ENCODE assay signal across 22 cellular contexts in genomic region chr19:5080809-5081208, GRCh38.
DNase-seq lines count a peak whose midpoint lies in the region; ATAC-seq, FAIRE-seq and TF ChIP-seq lines count a peak whose summit lies in the region.
"Had no signal": no experiment of that assay in that cellular context is flagged by ENCODE, and none has a peak within 500 bp of the region (broad histone marks: within the 10 kb centered on the region; RNA-seq: fewer than 3 reads in every experiment).

No MANE protein-coding gene starts in this region.

- H3K36me3 ChIP-seq in astrocyte (ENCODE audit: insufficient read depth, low read length): no peaks in the 10 kb centered on the region
- no peaks in the 10 kb centered on the region for H3K36me3 ChIP-seq in endocrine pancreas (ENCODE audit: control insufficient read depth, insufficient read depth, low read length)
- peaks cover 0 to 48% of the 10 kb centered on the region in 2 donors for H3K36me3 ChIP-seq in vagina

- peaks cover 46% of the 10 kb centered on the region for H4K20me1 ChIP-seq in astrocyte (ENCODE audit: insufficient read depth, low read length)

- H3K4me3 ChIP-seq in astrocyte (ENCODE audit: insufficient read depth, low read depth, low read length): no peak overlapping the region
- peak overlapping the region; percentile 24 for H3K4me3 ChIP-seq in endocrine pancreas (ENCODE audit: control insufficient read depth, insufficient read depth, low read length)
- no peak overlapping the region for H3K4me3 ChIP-seq in vagina
- H3K4me3 ChIP-seq: HAP-1 had no signal

- H3K27ac ChIP-seq in astrocyte (ENCODE audit: low read depth, low read length): no peak overlapping the region
- H3K27ac ChIP-seq in vagina: no peak overlapping the region
- H3K27ac ChIP-seq: C4-2B had no signal

- H3K4me1 Mint-ChIP-seq in astrocyte (ENCODE audit: low read depth, unreplicated experiment): no peaks in the 10 kb centered on the region
- peaks cover 5% of the 10 kb centered on the region for H3K4me1 Mint-ChIP-seq in stimulated activated effector memory CD8-positive, alpha-beta T cell treated with anti-CD3 and anti-CD28 coated beads, Interleukin-12 subunit alpha, Interleukin-12 subunit beta, amount 100 ng/mL, for 72 hours

- H3K9ac ChIP-seq in astrocyte (ENCODE audit: low read length): no peak overlapping the region
- no peak overlapping the region for H3K9ac ChIP-seq in endocrine pancreas (ENCODE audit: control insufficient read depth, insufficient read depth, low read length)

- no peak for TF ChIP-seq POLR2A in vagina (IDR thresholded peaks at IDR 0.05)

- peaks cover 18% of the 10 kb centered on the region for H3K36me3 Mint-ChIP-seq in astrocyte (ENCODE audit: low read depth, unreplicated experiment)
- peaks cover 41% of the 10 kb centered on the region for H3K36me3 Mint-ChIP-seq in stimulated activated effector memory CD8-positive, alpha-beta T cell treated with anti-CD3 and anti-CD28 coated beads, Interleukin-12 subunit alpha, Interleukin-12 subunit beta, amount 100 ng/mL, for 72 hours

- H3K4me1 ChIP-seq in astrocyte (ENCODE audit: insufficient read depth, low read length): peaks cover 7% of the 10 kb centered on the region
- no peaks in the 10 kb centered on the region for H3K4me1 ChIP-seq in endocrine pancreas (ENCODE audit: control insufficient read depth, insufficient read depth, low read length)
- peaks cover 14% of the 10 kb centered on the region for H3K4me1 ChIP-seq in vagina
- H3K4me1 ChIP-seq: HAP-1 had no signal

- intact Hi-C loops in vagina (cut with DNase I): no loop called here

- no peak for ATAC-seq in stimulated activated effector memory CD8-positive, alpha-beta T cell treated with anti-CD3 and anti-CD28 coated beads, Interleukin-12 subunit alpha, Interleukin-12 subunit beta, amount 100 ng/mL, for 72 hours
- ATAC-seq in GM21515 (IDR thresholded peaks at IDR 0.05; ENCODE audit: unreplicated experiment): no peak

- TF ChIP-seq CTCF in astrocyte (IDR thresholded peaks at IDR 0.05; ENCODE audit: insufficient read depth, low read depth, low read length) (no peak), vagina (IDR thresholded peaks at IDR 0.05) (no peak)

- peak overlapping the region; percentile 68 for H3K27ac Mint-ChIP-seq in astrocyte (ENCODE audit: unreplicated experiment)
- H3K27ac Mint-ChIP-seq in stimulated activated effector memory CD8-positive, alpha-beta T cell treated with anti-CD3 and anti-CD28 coated beads, Interleukin-12 subunit alpha, Interleukin-12 subunit beta, amount 100 ng/mL, for 72 hours: peak overlapping the region; percentile 38
- H3K27ac Mint-ChIP-seq: HFFc6 had no signal

- FAIRE-seq in astrocyte (lab: Jason Lieb, UNC): no peak
- FAIRE-seq: D721Med had no signal

- H3K27me3 Mint-ChIP-seq in astrocyte (ENCODE audit: low read depth, unreplicated experiment): no peaks in the 10 kb centered on the region
- H3K27me3 Mint-ChIP-seq: CD4-positive, alpha-beta memory T cell had no signal

- H3K4me2 ChIP-seq in astrocyte (ENCODE audit: low read length): no peak overlapping the region

- no peaks in the 10 kb centered on the region for H3K27me3 ChIP-seq in astrocyte (ENCODE audit: insufficient read depth, low read length)
- no peaks in the 10 kb centered on the region for H3K27me3 ChIP-seq in endocrine pancreas (ENCODE audit: control insufficient read depth, insufficient read depth, low read length)
- no peaks in the 10 kb centered on the region for H3K27me3 ChIP-seq in vagina

- H3K4me3 Mint-ChIP-seq in astrocyte (ENCODE audit: unreplicated experiment): no peak overlapping the region
- H3K4me3 Mint-ChIP-seq in stimulated activated effector memory CD8-positive, alpha-beta T cell treated with anti-CD3 and anti-CD28 coated beads, Interleukin-12 subunit alpha, Interleukin-12 subunit beta, amount 100 ng/mL, for 72 hours: no peak overlapping the region
- H3K4me3 Mint-ChIP-seq: CD4-positive, alpha-beta memory T cell; HFFc6 had no signal

- H3K9me3 Mint-ChIP-seq in astrocyte (ENCODE audit: unreplicated experiment): no peaks in the 10 kb centered on the region
- H3K9me3 Mint-ChIP-seq in stimulated activated effector memory CD8-positive, alpha-beta T cell treated with anti-CD3 and anti-CD28 coated beads, Interleukin-12 subunit alpha, Interleukin-12 subunit beta, amount 100 ng/mL, for 72 hours: no peaks in the 10 kb centered on the region
- H3K9me3 Mint-ChIP-seq: CD4-positive, alpha-beta memory T cell; HFFc6 had no signal

- no peaks in the 10 kb centered on the region for H3K79me2 ChIP-seq in astrocyte (ENCODE audit: insufficient read depth, low read length)

- no peak overlapping the region for H2AFZ ChIP-seq in astrocyte (ENCODE audit: low read depth, low read length)

- DNase-seq in SHP77 (lab: John Stamatoyannopoulos, UW): peak; percentile 13 to 35
- no peak for DNase-seq in SHP77 treated with DMSO at 0.1 percent for 48 hours (lab: John Stamatoyannopoulos, UW)
- no peak for DNase-seq in astrocyte (ENCODE audit: low read depth)
- no peak for DNase-seq in stimulated activated effector memory CD8-positive, alpha-beta T cell treated with anti-CD3 and anti-CD28 coated beads, Interleukin-12 subunit alpha, Interleukin-12 subunit beta, amount 100 ng/mL, for 72 hours (ENCODE audit: low spot score in 2 of 2)
- DNase-seq in NCI-H524 (lab: John Stamatoyannopoulos, UW): no peak
- no peak for DNase-seq in vagina (ENCODE audit: extremely low spot score in 2 of 2)
- DNase-seq: 8988T; AML-193; CD4-positive, alpha-beta memory T cell; DMS153; DMS79 treated with DMSO at 0.1 percent for 48 hours; EL; GDM1; GOT3; HFFc6; IMR-90; KG1 had no signal

- H3K9me3 ChIP-seq in astrocyte (ENCODE audit: insufficient read depth, low read depth, low read length): no peaks in the 10 kb centered on the region
- H3K9me3 ChIP-seq in endocrine pancreas (ENCODE audit: control insufficient read depth, low read length): no peaks in the 10 kb centered on the region
- H3K9me3 ChIP-seq in vagina: no peaks in the 10 kb centered on the region
- H3K9me3 ChIP-seq: HAP-1 had no signal

Comparison
In these comparisons a context has a peak if more than half of its experiments do, and no peak if none do; other contexts are left out.
1. DNase-seq: peak in SHP77 (2 of 2); none in SHP77 treated with DMSO at 0.1 percent for 48 hours (single experiment), astrocyte (single experiment), stimulated activated effector memory CD8-positive, alpha-beta T cell treated with anti-CD3 and anti-CD28 coated beads, Interleukin-12 subunit alpha, Interleukin-12 subunit beta, amount 100 ng/mL, for 72 hours (0 of 2), NCI-H524 (0 of 2) and vagina (0 of 2).